Comparison of ENCODE assay signal across 8 cellular contexts in the genomic region with DNA sequence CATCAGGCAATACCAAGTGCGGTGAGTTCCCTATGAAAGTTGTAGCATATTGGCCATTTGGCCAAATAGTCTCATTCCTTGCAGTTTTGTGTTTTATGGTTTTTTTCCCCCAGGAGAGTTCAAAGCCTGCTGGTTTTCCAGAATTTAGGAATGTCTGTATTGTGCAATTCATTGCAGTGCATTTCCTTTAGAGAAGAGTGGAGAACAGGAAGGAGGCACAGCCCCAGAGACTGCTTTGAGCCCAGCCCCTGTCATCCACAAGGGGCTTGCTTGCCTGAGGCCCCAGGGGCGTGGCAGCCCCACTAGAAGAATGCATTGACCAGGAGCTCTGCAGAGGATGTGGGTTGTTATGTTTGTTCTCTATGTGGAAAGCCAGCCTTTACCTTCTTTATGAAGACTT.
DNase-seq lines count a peak whose midpoint lies in the region; ATAC-seq and TF ChIP-seq lines count a peak whose summit lies in the region.
"Not testable (repeated sequence)": the region's sequence is repeated elsewhere in the genome, so short reads cannot be mapped to it uniquely, and the experiment has no call there.

No MANE protein-coding gene starts in this region.

- not testable (repeated sequence) for H3K9me3 Mint-ChIP-seq in CD4-positive, CD25-positive, alpha-beta regulatory T cell; nephron; type B pancreatic cell

- peak in 1 of 3 donors; percentile 31 for DNase-seq in CD4-positive, CD25-positive, alpha-beta regulatory T cell
- peak; percentile 43 for DNase-seq in HS-27A (ENCODE audit: low read depth)
- not testable (repeated sequence) for DNase-seq in Panc1 (ENCODE audit: low read depth, low spot score); esophagus squamous epithelium (lab: John Stamatoyannopoulos, UW); type B pancreatic cell (ENCODE audit: extremely low spot score, unreplicated experiment)
- peak; percentile 11 for DNase-seq in amniotic epithelial cell (ENCODE audit: low read depth)
- DNase-seq in right cardiac atrium, result peak in 2 of 3 donors; percentile 33 to 54

- H3K4me1 ChIP-seq in CD4-positive, CD25-positive, alpha-beta regulatory T cell (ENCODE audit: control insufficient read depth, insufficient read depth, low read length, poor library complexity, severe bottlenecking); Panc1 (ENCODE audit: control insufficient read depth, insufficient read depth, low read length); right cardiac atrium (ENCODE audit: control insufficient read depth, insufficient read depth, low read length): not testable (repeated sequence)
- H3K4me1 ChIP-seq in esophagus squamous epithelium, result peaks cover 0 to 28% (median 10%) of the 10 kb centered on the region in 3 donors

- peaks cover 0 to 16% (median 4%) of the 10 kb centered on the region in 4 donors for H3K4me1 Mint-ChIP-seq in CD4-positive, CD25-positive, alpha-beta regulatory T cell
- H3K4me1 Mint-ChIP-seq in nephron, result peaks cover 16% of the 10 kb centered on the region
- H3K4me1 Mint-ChIP-seq in type B pancreatic cell (ENCODE audit: unreplicated experiment), result not testable (repeated sequence)

- WGBS in esophagus squamous epithelium, 2 donors, result 67 to 91% methylated on average over 1 to 2 of the region's 2 CpGs
- 63% methylated on average over 2 of the region's 2 CpGs for WGBS in right cardiac atrium

- H3K27me3 Mint-ChIP-seq in CD4-positive, CD25-positive, alpha-beta regulatory T cell; nephron (ENCODE audit: low read depth); type B pancreatic cell: not testable (repeated sequence)

- H3K4me3 Mint-ChIP-seq in CD4-positive, CD25-positive, alpha-beta regulatory T cell, result peak overlapping the region in 1 of 4 donors; percentile 38
- H3K4me3 Mint-ChIP-seq in nephron, type B pancreatic cell: not testable (repeated sequence)

- not testable (repeated sequence) for H3K36me3 ChIP-seq in CD4-positive, CD25-positive, alpha-beta regulatory T cell (ENCODE audit: control insufficient read depth, insufficient read depth, low read length); Panc1 (ENCODE audit: control insufficient read depth, insufficient read depth, low read length); esophagus squamous epithelium

- intact Hi-C loops in Panc1 (cut with micrococcal nuclease; ENCODE audit: unreplicated experiment); esophagus squamous epithelium (cut with DNase I); right cardiac atrium (cut with DNase I): not testable (repeated sequence)

- not testable (repeated sequence) for H3K36me3 Mint-ChIP-seq in CD4-positive, CD25-positive, alpha-beta regulatory T cell; nephron (ENCODE audit: low read depth); type B pancreatic cell

- BruUV-seq in Panc1 (replicated peaks; lab: Mats Ljungman, UMichigan), result not testable (repeated sequence)

- peak overlapping the region; percentile 51 for H3K27ac ChIP-seq in CD4-positive, CD25-positive, alpha-beta regulatory T cell (ENCODE audit: insufficient read depth, low read length, poor library complexity, severe bottlenecking)
- H3K27ac ChIP-seq in Panc1 (ENCODE audit: low read length) (peak overlapping the region; percentile 88), esophagus squamous epithelium (peak overlapping the region in 3 of 4 donors; percentile 22 to 45 (median 38))
- not testable (repeated sequence) for H3K27ac ChIP-seq in right cardiac atrium (ENCODE audit: low read length)

- not testable (repeated sequence) for H3K9me3 ChIP-seq in CD4-positive, CD25-positive, alpha-beta regulatory T cell (ENCODE audit: control insufficient read depth in 2 of 2, low read length in 2 of 2); Panc1 (ENCODE audit: control insufficient read depth, insufficient read depth, low read depth, low read length); esophagus squamous epithelium; right cardiac atrium (ENCODE audit: control insufficient read depth, low read length)

- not testable (repeated sequence) for H3K4me3 ChIP-seq in CD4-positive, CD25-positive, alpha-beta regulatory T cell (ENCODE audit: low read depth, low read length); Panc1 (ENCODE audit: low read depth in 2 of 2, low read length in 2 of 2); esophagus squamous epithelium; right cardiac atrium (ENCODE audit: low read length)

- CTCF ChIA-PET in Panc1 (lab: Charles Lee), result not testable (repeated sequence)

- TF ChIP-seq CTCF in Panc1 (IDR thresholded peaks at IDR 0.05); esophagus squamous epithelium (IDR thresholded peaks at IDR 0.05); nephron (IDR thresholded peaks at IDR 0.05; ENCODE audit: unreplicated experiment in 3 of 3); type B pancreatic cell (conservative IDR thresholded peaks at IDR 0.05): not testable (repeated sequence)

- H3K27ac Mint-ChIP-seq in CD4-positive, CD25-positive, alpha-beta regulatory T cell, result not testable (repeated sequence)
- H3K27ac Mint-ChIP-seq in nephron, result peak overlapping the region in 2 of 3 experiments; percentile 50 to 58
- peak overlapping the region; percentile 48 for H3K27ac Mint-ChIP-seq in type B pancreatic cell

- H3K27me3 ChIP-seq in CD4-positive, CD25-positive, alpha-beta regulatory T cell (ENCODE audit: control insufficient read depth, insufficient read depth, low read length); Panc1 (ENCODE audit: control insufficient read depth, insufficient read depth, low read length); esophagus squamous epithelium; right cardiac atrium (ENCODE audit: control insufficient read depth, insufficient read depth): not testable (repeated sequence)

- TF ChIP-seq POLR2A in esophagus squamous epithelium (IDR thresholded peaks at IDR 0.05), result not testable (repeated sequence)

- POLR2A ChIA-PET in Panc1 (lab: Charles Lee), result not testable (repeated sequence)

- ATAC-seq in CD4-positive, CD25-positive, alpha-beta regulatory T cell (ENCODE audit: low read depth in 2 of 2); Panc1: not testable (repeated sequence)
- ATAC-seq in right cardiac atrium, result peak; percentile 6 to 23

- in situ Hi-C loops in Panc1 (cut with HindIII; ENCODE audit: low pct_unique_long_range_greater_than_20kb, low sequenced_read_pairs), result not testable (repeated sequence)
